8 cellular contexts compared by ENCODE assay signal in genomic region chr3:149352556-149352955, GRCh38. TPM values are rescaled to one million over a fixed set of nuclear protein-coding genes. Genes with fewer than 3 reads are reported as not detected.
DNase-seq lines count a peak whose midpoint lies in the region; TF ChIP-seq lines count a peak whose summit lies in the region.

No MANE protein-coding gene starts in this region.

- peak overlapping the region; percentile 72 for H2AFZ ChIP-seq in Loucy (ENCODE audit: low read length)

- no peaks in the 10 kb centered on the region for H3K9me2 ChIP-seq in Loucy (replicated peaks; ENCODE audit: low read depth, low read length)

- no peak overlapping the region for H3K4me2 ChIP-seq in Loucy (ENCODE audit: low read depth, low read length, poor library complexity, severe bottlenecking)

- H3K27me3 ChIP-seq in Loucy (ENCODE audit: insufficient read depth, low read length, poor library complexity, severe bottlenecking) = no peaks in the 10 kb centered on the region
- peaks cover 0 to 2% (median 0%) of the 10 kb centered on the region in 4 donors for H3K27me3 ChIP-seq in liver (ENCODE audit: control insufficient read depth in 4 of 4, insufficient read depth in 4 of 4, low read length in 3 of 4)

- peak; percentile 83 for DNase-seq in GM03348 (ENCODE audit: low spot score)
- DNase-seq in HCEC 1CT = peak; percentile 68
- peak; percentile 18 for DNase-seq in SK-N-DZ (ENCODE audit: low spot score)
- peak; percentile 2 for DNase-seq in cerebellum (ENCODE audit: low spot score)
- peak; percentile 68 for DNase-seq in superior temporal gyrus (ENCODE audit: extremely low spot score)

- TF ChIP-seq RAD21 in liver (IDR thresholded peaks at IDR 0.05) = peak; percentile 93 to 97

- H3K4me1 ChIP-seq in Loucy (ENCODE audit: insufficient read depth, low read length, poor library complexity, severe bottlenecking) (no peaks in the 10 kb centered on the region), liver (ENCODE audit: control insufficient read depth in 4 of 4, insufficient read depth in 4 of 4, low read length in 3 of 4) (no peaks in the 10 kb centered on the region)

- H3K79me2 ChIP-seq in Loucy (ENCODE audit: insufficient read depth, low read length) = no peaks in the 10 kb centered on the region

- H3K4me3 ChIP-seq in Loucy (ENCODE audit: low read length, poor library complexity, severe bottlenecking) (no peak overlapping the region), liver (ENCODE audit: low read depth in 1 of 3, low read length in 3 of 3) (no peak overlapping the region)

- H3K27ac ChIP-seq in 22Rv1 = no peak overlapping the region
- no peak overlapping the region for H3K27ac ChIP-seq in liver (ENCODE audit: low read depth in 1 of 2, low read length in 2 of 2)

- H3K9ac ChIP-seq in Loucy (ENCODE audit: low read depth, low read length, poor library complexity, severe bottlenecking) = no peak overlapping the region
- no peak overlapping the region for H3K9ac ChIP-seq in liver (ENCODE audit: low read depth in 1 of 2, low read length in 2 of 2)

- no peaks in the 10 kb centered on the region for H4K20me1 ChIP-seq in Loucy (ENCODE audit: insufficient read depth, low read length, poor library complexity, severe bottlenecking)

- H3K9me3 ChIP-seq in Loucy (ENCODE audit: insufficient read depth, low read depth, low read length) = no peaks in the 10 kb centered on the region
- H3K9me3 ChIP-seq in liver (ENCODE audit: control insufficient read depth in 4 of 4, low read length in 3 of 4) = no peaks in the 10 kb centered on the region

- H3K36me3 ChIP-seq in Loucy (ENCODE audit: insufficient read depth, low read length) = no peaks in the 10 kb centered on the region
- H3K36me3 ChIP-seq in liver (ENCODE audit: control insufficient read depth in 4 of 4, insufficient read depth in 3 of 4, low read depth in 1 of 4, low read length in 3 of 4) = no peaks in the 10 kb centered on the region

- H3F3A ChIP-seq in Loucy (ENCODE audit: low read depth) = no peaks in the 10 kb centered on the region

- 31% methylated on average over 7 of the region's 7 CpGs for WGBS in liver

- peak; percentile 79 for TF ChIP-seq CTCF in 22Rv1 (IDR thresholded peaks at IDR 0.05)
- peak; percentile 82 for TF ChIP-seq CTCF in Loucy (conservative IDR thresholded peaks at IDR 0.05; ENCODE audit: low read length)
- peak; percentile 79 for TF ChIP-seq CTCF in liver (IDR thresholded peaks at IDR 0.05; ENCODE audit: low read depth, low read length, missing input control)

TF ChIP-seq in liver, 16 proteins besides CTCF, POLR2A, EP300 and RAD21:
- TF ChIP-seq MAX (IDR thresholded peaks at IDR 0.05) (no peak), YY1 (IDR thresholded peaks at IDR 0.05) (peak; percentile 58), HNF4A (conservative IDR thresholded peaks at IDR 0.05) (no peak), GABPA (IDR thresholded peaks at IDR 0.05 in 1 of 2, conservative IDR thresholded peaks at IDR 0.05 in 1 of 2) (no peak), SP1 (IDR thresholded peaks at IDR 0.05) (no peak)
- TF ChIP-seq, protein P1, sequence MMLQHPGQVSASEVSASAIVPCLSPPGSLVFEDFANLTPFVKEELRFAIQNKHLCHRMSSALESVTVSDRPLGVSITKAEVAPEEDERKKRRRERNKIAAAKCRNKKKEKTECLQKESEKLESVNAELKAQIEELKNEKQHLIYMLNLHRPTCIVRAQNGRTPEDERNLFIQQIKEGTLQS (IDR thresholded peaks at IDR 0.05) = no peak
- TF ChIP-seq, protein P2, sequence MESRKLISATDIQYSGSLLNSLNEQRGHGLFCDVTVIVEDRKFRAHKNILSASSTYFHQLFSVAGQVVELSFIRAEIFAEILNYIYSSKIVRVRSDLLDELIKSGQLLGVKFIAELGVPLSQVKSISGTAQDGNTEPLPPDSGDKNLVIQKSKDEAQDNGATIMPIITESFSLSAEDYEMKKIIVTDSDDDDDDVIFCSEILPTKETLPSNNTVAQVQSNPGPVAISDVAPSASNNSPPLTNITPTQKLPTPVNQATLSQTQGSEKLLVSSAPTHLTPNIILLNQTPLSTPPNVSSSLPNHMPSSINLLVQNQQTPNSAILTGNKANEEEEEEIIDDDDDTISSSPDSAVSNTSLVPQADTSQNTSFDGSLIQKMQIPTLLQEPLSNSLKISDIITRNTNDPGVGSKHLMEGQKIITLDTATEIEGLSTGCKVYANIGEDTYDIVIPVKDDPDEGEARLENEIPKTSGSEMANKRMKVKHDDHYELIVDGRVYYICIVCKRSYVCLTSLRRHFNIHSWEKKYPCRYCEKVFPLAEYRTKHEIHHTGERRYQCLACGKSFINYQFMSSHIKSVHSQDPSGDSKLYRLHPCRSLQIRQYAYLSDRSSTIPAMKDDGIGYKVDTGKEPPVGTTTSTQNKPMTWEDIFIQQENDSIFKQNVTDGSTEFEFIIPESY (IDR thresholded peaks at IDR 0.05) = no peak

RNA-seq across cellular contexts. Expression of gene TM4SF18, which starts 19.1 kb away (rescaled TPM):
- polyA plus RNA-seq in SK-N-DZ (2014; cell fraction: cytosol; rRNA removed) = not detected in 2 replicates
- not detected in 2 replicates for polyA plus RNA-seq in SK-N-DZ (2014; cell fraction: nucleus; rRNA removed)
- total RNA-seq in cerebellum (8.3 TPM), liver (10 to 100 TPM in 1 of 2 donors, 1 to 10 TPM in 1; 5.1 to 12.6 TPM)
- polyA plus RNA-seq in liver = 1 to 10 TPM; 4.9 to 7.7 TPM

RNA-seq across cellular contexts. Expression of gene TM4SF1, which starts 24.9 kb away (rescaled TPM):
- not detected in 2 replicates for polyA plus RNA-seq in SK-N-DZ (2014; cell fraction: cytosol; rRNA removed)
- not detected in 2 replicates for polyA plus RNA-seq in SK-N-DZ (2014; cell fraction: nucleus; rRNA removed)
- 22.4 TPM for total RNA-seq in cerebellum
- total RNA-seq in liver = 10 to 100 TPM; 21.5 to 31.5 TPM
- 10 to 100 TPM; 20.0 to 28.8 TPM for polyA plus RNA-seq in liver

Comparison
In these comparisons a context has a peak if more than half of its experiments do, and no peak if none do; other contexts are left out.
1. DNase-seq: peak in every context shown above with its lines; median percentile 83 in GM03348; 68 in HCEC 1CT; 68 in superior temporal gyrus; 18 in SK-N-DZ; 2 in cerebellum.